In genomic region chr21:44084496-44085241, GRCh38 we compare ENCODE assay signal across 13 cellular contexts. TPM values are rescaled to one million over a fixed set of nuclear protein-coding genes. Genes with fewer than 3 reads are reported as not detected.
DNase-seq lines count a peak whose midpoint lies in the region; ATAC-seq and TF ChIP-seq lines count a peak whose summit lies in the region.
"Had no signal": no experiment of that assay in that cellular context is flagged by ENCODE, and none has a peak within 500 bp of the region (broad histone marks: within the 10 kb centered on the region; RNA-seq: fewer than 3 reads in every experiment).

No MANE protein-coding gene starts in this region.

- no peaks in the 10 kb centered on the region for H3K27me3 Mint-ChIP-seq in CD8-positive, alpha-beta memory T cell
- no peaks in the 10 kb centered on the region for H3K27me3 Mint-ChIP-seq in T-helper 1 cell treated with Interleukin-12 subunit alpha and Interleukin-12 subunit beta and Interleukin-4 antibody, amounts not matched to agents 30 μg/mL and 1 μg/mL, for 36 hours (ENCODE audit: low read depth)
- no peaks in the 10 kb centered on the region for H3K27me3 Mint-ChIP-seq in endothelial cell (ENCODE audit: unreplicated experiment)

- H3K9me3 Mint-ChIP-seq in CD8-positive, alpha-beta memory T cell, result no peaks in the 10 kb centered on the region
- H3K9me3 Mint-ChIP-seq in T-helper 1 cell treated with Interleukin-12 subunit alpha and Interleukin-12 subunit beta and Interleukin-4 antibody, amounts not matched to agents 30 μg/mL and 1 μg/mL, for 36 hours, result no peaks in the 10 kb centered on the region
- H3K9me3 Mint-ChIP-seq in endothelial cell (ENCODE audit: unreplicated experiment), result no peaks in the 10 kb centered on the region

- peaks cover 91% of the 10 kb centered on the region for H3K4me1 ChIP-seq in CD8-positive, alpha-beta memory T cell (ENCODE audit: insufficient read depth, low read length)

- peak overlapping the region; percentile 49 for H3K27ac ChIP-seq in CD8-positive, alpha-beta memory T cell (ENCODE audit: low read depth, low read length)
- peak overlapping the region in 20 of 21 experiments; percentile 37 to 94 (median 73) for H3K27ac ChIP-seq in skin epidermis
- H3K27ac ChIP-seq: thoracic aorta had no signal

- H3K4me1 Mint-ChIP-seq in CD8-positive, alpha-beta memory T cell, result peaks cover 90 to 100% (median 98%) of the 10 kb centered on the region in 3 donors
- peaks cover 88% of the 10 kb centered on the region for H3K4me1 Mint-ChIP-seq in T-helper 1 cell treated with Interleukin-12 subunit alpha and Interleukin-12 subunit beta and Interleukin-4 antibody, amounts not matched to agents 30 μg/mL and 1 μg/mL, for 36 hours (ENCODE audit: low read depth)
- peaks cover 12% of the 10 kb centered on the region for H3K4me1 Mint-ChIP-seq in endothelial cell (ENCODE audit: unreplicated experiment)

- peak overlapping the region; percentile 23 for H3K4me3 ChIP-seq in CD8-positive, alpha-beta memory T cell (ENCODE audit: low read length)
- H3K4me3 ChIP-seq in skin epidermis, result no peak overlapping the region
- H3K4me3 ChIP-seq: GM12878, thoracic aorta had no signal

- H3K27me3 ChIP-seq in CD8-positive, alpha-beta memory T cell (ENCODE audit: insufficient read depth, low read length, poor library complexity, severe bottlenecking), result no peaks in the 10 kb centered on the region

- H3K36me3 Mint-ChIP-seq in CD8-positive, alpha-beta memory T cell, result peaks cover 21 to 95% (median 30%) of the 10 kb centered on the region in 3 donors
- H3K36me3 Mint-ChIP-seq in T-helper 1 cell treated with Interleukin-12 subunit alpha and Interleukin-12 subunit beta and Interleukin-4 antibody, amounts not matched to agents 30 μg/mL and 1 μg/mL, for 36 hours (ENCODE audit: low read depth), result peaks cover 80% of the 10 kb centered on the region
- H3K36me3 Mint-ChIP-seq in endothelial cell (ENCODE audit: low read depth, unreplicated experiment), result peaks cover 40% of the 10 kb centered on the region

- H3K36me3 ChIP-seq in CD8-positive, alpha-beta memory T cell (ENCODE audit: insufficient read depth, low read length), result peaks cover 27% of the 10 kb centered on the region

- H3K4me3 Mint-ChIP-seq in CD8-positive, alpha-beta memory T cell, result peak overlapping the region; percentile 80 to 88 (median 84)
- H3K4me3 Mint-ChIP-seq in T-helper 1 cell treated with Interleukin-12 subunit alpha and Interleukin-12 subunit beta and Interleukin-4 antibody, amounts not matched to agents 30 μg/mL and 1 μg/mL, for 36 hours, result peak overlapping the region; percentile 80
- H3K4me3 Mint-ChIP-seq in endothelial cell (ENCODE audit: unreplicated experiment), result no peak overlapping the region

- POLR2A ChIA-PET in CD8-positive, alpha-beta memory T cell (lab: Charles Lee), result interaction anchor here (1.0 to 2.1 kb wide), 3 partner anchors 9 to 73 kb away, joined by 4 to 8 read pairs (median 5); partner anchors contain the start of gene TRAPPC10

- H3K27ac Mint-ChIP-seq in CD8-positive, alpha-beta memory T cell, result peak overlapping the region; percentile 88 to 99 (median 98)
- H3K27ac Mint-ChIP-seq in T-helper 1 cell treated with Interleukin-12 subunit alpha and Interleukin-12 subunit beta and Interleukin-4 antibody, amounts not matched to agents 30 μg/mL and 1 μg/mL, for 36 hours, result peak overlapping the region; percentile 99
- H3K27ac Mint-ChIP-seq in endothelial cell (ENCODE audit: unreplicated experiment), result peak overlapping the region; percentile 57

- no peaks in the 10 kb centered on the region for H3K9me3 ChIP-seq in CD8-positive, alpha-beta memory T cell (ENCODE audit: low read length)
- H3K9me3 ChIP-seq: thoracic aorta had no signal

- no peak for TF ChIP-seq CTCF in endothelial cell (IDR thresholded peaks at IDR 0.05; ENCODE audit: unreplicated experiment)

- DNase-seq in CD8-positive, alpha-beta memory T cell, result peak in 1 of 5 donors; percentile 10
- DNase-seq in endothelial cell (ENCODE audit: low spot score) (no peak), HPDE6-E6E7 (ENCODE audit: extremely low spot score) (no peak), SKM-1 (lab: John Stamatoyannopoulos, UW; ENCODE audit: unreplicated experiment) (no peak)
- DNase-seq: DMS 273 treated with DMSO at 0.1 percent for 48 hours, NCI-H2227 treated with DMSO at 0.1 percent for 48 hours had no signal

- ATAC-seq in HG02763 (IDR thresholded peaks at IDR 0.05; ENCODE audit: unreplicated experiment) (no peak), GM21529 (IDR thresholded peaks at IDR 0.05; ENCODE audit: unreplicated experiment) (no peak)
- ATAC-seq: GM12878, HCT116 had no signal

- CTCF ChIA-PET in CD8-positive, alpha-beta memory T cell (lab: Charles Lee), result interaction anchor here (1.7 to 3.2 kb wide), 6 partner anchors 8 to 73 kb away, joined by 5 to 19 read pairs (median 7); partner anchors contain the start of gene TRAPPC10

RNA-seq across cellular contexts. Expression of gene PWP2, which starts 22.5 kb away (rescaled TPM):
- total RNA-seq in CD8-positive, alpha-beta memory T cell, result 10 to 100 TPM; 10.4 to 15.5 TPM
- 13.2 TPM for polyA plus RNA-seq in CD8-positive, alpha-beta memory T cell
- total RNA-seq in endothelial cell (ENCODE audit: unreplicated experiment), result 11.0 TPM

RNA-seq across cellular contexts. Expression of gene GATD3, which starts 48.8 kb away (rescaled TPM):
- total RNA-seq in CD8-positive, alpha-beta memory T cell, result 1 to 10 TPM; 7.6 to 9.0 TPM
- 47.3 TPM for polyA plus RNA-seq in CD8-positive, alpha-beta memory T cell
- 41.3 TPM for total RNA-seq in endothelial cell (ENCODE audit: unreplicated experiment)
